ENCODE assay signal across 1 cellular context in genomic region chr3:24042879-24043567, GRCh38.
TF ChIP-seq lines count a peak whose summit lies in the region.

No MANE protein-coding gene starts in this region.

TF ChIP-seq in IMR-90, 13 proteins besides CTCF, POLR2A, EP300 and RAD21:
- TF ChIP-seq NFE2L2 (IDR thresholded peaks at IDR 0.05; ENCODE audit: low read depth, low read length) (no peak), SMC3 (IDR thresholded peaks at IDR 0.05; ENCODE audit: low read depth, low read length) (no peak), ELK1 (IDR thresholded peaks at IDR 0.05; ENCODE audit: borderline replicate concordance, low read depth, low read length) (no peak), MAFK (IDR thresholded peaks at IDR 0.05; ENCODE audit: low read depth, low read length) (no peak), RFX5 (IDR thresholded peaks at IDR 0.05; ENCODE audit: low read depth, low read length) (no peak), RCOR1 (IDR thresholded peaks at IDR 0.05; ENCODE audit: insufficient replicate concordance, low read length) (no peak), CEBPB (IDR thresholded peaks at IDR 0.05; ENCODE audit: low read depth, low read length) (no peak), MAZ (IDR thresholded peaks at IDR 0.05; ENCODE audit: borderline replicate concordance, low read depth, low read length) (no peak), CHD1 (IDR thresholded peaks at IDR 0.05; ENCODE audit: low read depth, low read length) (no peak), FOS (IDR thresholded peaks at IDR 0.05; ENCODE audit: low read depth, low read length) (no peak), BHLHE40 (IDR thresholded peaks at IDR 0.05; ENCODE audit: low read depth, low read length) (no peak), USF2 (IDR thresholded peaks at IDR 0.05; ENCODE audit: low read depth, low read length) (no peak)
TF ChIP-seq in IMR-90: peak in this region for 0.
